ENCODE assay signal across 8 cellular contexts in genomic region chr6:138161434-138162103, GRCh38. TPM values are rescaled to one million over a fixed set of nuclear protein-coding genes. Genes with fewer than 3 reads are reported as not detected.
A peak's percentile ranks its signal among the peaks of the same experiment; 100 is the strongest.
DNase-seq lines count a peak whose midpoint lies in the region; ATAC-seq and TF ChIP-seq lines count a peak whose summit lies in the region.

A gene with protein sequence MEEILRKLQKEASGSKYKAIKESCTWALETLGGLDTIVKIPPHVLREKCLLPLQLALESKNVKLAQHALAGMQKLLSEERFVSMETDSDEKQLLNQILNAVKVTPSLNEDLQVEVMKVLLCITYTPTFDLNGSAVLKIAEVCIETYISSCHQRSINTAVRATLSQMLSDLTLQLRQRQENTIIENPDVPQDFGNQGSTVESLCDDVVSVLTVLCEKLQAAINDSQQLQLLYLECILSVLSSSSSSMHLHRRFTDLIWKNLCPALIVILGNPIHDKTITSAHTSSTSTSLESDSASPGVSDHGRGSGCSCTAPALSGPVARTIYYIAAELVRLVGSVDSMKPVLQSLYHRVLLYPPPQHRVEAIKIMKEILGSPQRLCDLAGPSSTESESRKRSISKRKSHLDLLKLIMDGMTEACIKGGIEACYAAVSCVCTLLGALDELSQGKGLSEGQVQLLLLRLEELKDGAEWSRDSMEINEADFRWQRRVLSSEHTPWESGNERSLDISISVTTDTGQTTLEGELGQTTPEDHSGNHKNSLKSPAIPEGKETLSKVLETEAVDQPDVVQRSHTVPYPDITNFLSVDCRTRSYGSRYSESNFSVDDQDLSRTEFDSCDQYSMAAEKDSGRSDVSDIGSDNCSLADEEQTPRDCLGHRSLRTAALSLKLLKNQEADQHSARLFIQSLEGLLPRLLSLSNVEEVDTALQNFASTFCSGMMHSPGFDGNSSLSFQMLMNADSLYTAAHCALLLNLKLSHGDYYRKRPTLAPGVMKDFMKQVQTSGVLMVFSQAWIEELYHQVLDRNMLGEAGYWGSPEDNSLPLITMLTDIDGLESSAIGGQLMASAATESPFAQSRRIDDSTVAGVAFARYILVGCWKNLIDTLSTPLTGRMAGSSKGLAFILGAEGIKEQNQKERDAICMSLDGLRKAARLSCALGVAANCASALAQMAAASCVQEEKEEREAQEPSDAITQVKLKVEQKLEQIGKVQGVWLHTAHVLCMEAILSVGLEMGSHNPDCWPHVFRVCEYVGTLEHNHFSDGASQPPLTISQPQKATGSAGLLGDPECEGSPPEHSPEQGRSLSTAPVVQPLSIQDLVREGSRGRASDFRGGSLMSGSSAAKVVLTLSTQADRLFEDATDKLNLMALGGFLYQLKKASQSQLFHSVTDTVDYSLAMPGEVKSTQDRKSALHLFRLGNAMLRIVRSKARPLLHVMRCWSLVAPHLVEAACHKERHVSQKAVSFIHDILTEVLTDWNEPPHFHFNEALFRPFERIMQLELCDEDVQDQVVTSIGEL (N-terminal part only) (plus strand): TSS chr6:138161939. CDS start chr6:138162087, 148 bp downstream.

- H3K4me1 ChIP-seq in gastrocnemius medialis, result peaks cover 0 to 4% of the 10 kb centered on the region in 2 donors

- no peak for TF ChIP-seq CTCF in astrocyte of the cerebellum (IDR thresholded peaks at IDR 0.05; ENCODE audit: low read depth, low read length, missing control alignments)
- no peak for TF ChIP-seq CTCF in gastrocnemius medialis (IDR thresholded peaks at IDR 0.05 in 4 of 5, conservative IDR thresholded peaks at IDR 0.05 in 1 of 5)

- H3K27me3 Mint-ChIP-seq in T-helper 17 cell, result peaks cover 53% of the 10 kb centered on the region

- TF ChIP-seq POLR2A in gastrocnemius medialis (IDR thresholded peaks at IDR 0.05), result no peak

- no peak within 1 kb of the TSS for H3K27ac ChIP-seq in gastrocnemius medialis

- no peaks in the 10 kb centered on the region for H3K36me3 ChIP-seq in gastrocnemius medialis

- in situ Hi-C loops in astrocyte of the cerebellum (cut with HindIII; ENCODE audit: low sequenced_read_pairs) (no loop called here), gastrocnemius medialis (cut with MboI; ENCODE audit: low sequenced_read_pairs in 4 of 4) (no loop called here)

- DNase-seq in AG08395 (ENCODE audit: low spot score) (peak; percentile 33), T-helper 17 cell (peak; percentile 26 to 47 (median 29)), astrocyte of the cerebellum (ENCODE audit: low read depth) (no peak), gastrocnemius medialis (no peak)
- DNase-seq in NK-92 treated with Interleukin-12 subunit alpha and Interleukin-12 subunit beta, amount 100 ng/mL, for 24 hours (lab: John Stamatoyannopoulos, UW), result no peak

- peaks cover 17% of the 10 kb centered on the region for H3K4me1 Mint-ChIP-seq in T-helper 17 cell

- H3K9me3 ChIP-seq in T-helper 17 cell (ENCODE audit: control insufficient read depth, low read length, poor library complexity, severe bottlenecking) (no peaks in the 10 kb centered on the region), gastrocnemius medialis (no peaks in the 10 kb centered on the region)

- no peak within 1 kb of the TSS for H3K27ac Mint-ChIP-seq in T-helper 17 cell

- peak within 1 kb of the TSS; percentile 82 for H3K4me3 Mint-ChIP-seq in T-helper 17 cell

- intact Hi-C loops in gastrocnemius medialis (cut with DNase I; ENCODE audit: low total_unique reads), result no loop called here

- peak within 1 kb of the TSS; percentile 69 for H3K4me3 ChIP-seq in astrocyte of the cerebellum (ENCODE audit: low read depth, low read length)
- peak within 1 kb of the TSS; percentile 78 for H3K4me3 ChIP-seq in iPS-11a (ENCODE audit: low read depth, low read length)
- H3K4me3 ChIP-seq in gastrocnemius medialis, result peak within 1 kb of the TSS; percentile 51 to 64 (median 56)

- H3K27me3 ChIP-seq in gastrocnemius medialis, result peaks cover 15 to 44% (median 16%) of the 10 kb centered on the region in 3 donors

- peaks cover 7% of the 10 kb centered on the region for H3K36me3 Mint-ChIP-seq in T-helper 17 cell (ENCODE audit: low read depth)

- ATAC-seq in GM19328 (IDR thresholded peaks at IDR 0.05; ENCODE audit: unreplicated experiment), result peak; percentile 83
- peak; percentile 61 for ATAC-seq in HG03565 (IDR thresholded peaks at IDR 0.05; ENCODE audit: unreplicated experiment)
- peak; percentile 93 for ATAC-seq in T-helper 17 cell
- ATAC-seq in gastrocnemius medialis, result peak; percentile 65

RNA-seq across cellular contexts. Expression of the gene that starts here (rescaled TPM):
- under 1 TPM in 1 of 2 donors, not detected in 1; 0.03 TPM for total RNA-seq in T-helper 17 cell
- total RNA-seq in gastrocnemius medialis, result under 1 TPM; 0.40 to 0.78 (median 0.52) TPM

Comparison
In these comparisons a context has a peak if more than half of its experiments do, and no peak if none do; other contexts are left out.
1. Peak in DNase-seq and ATAC-seq in T-helper 17 cell; RNA of the gene not detected or under 1 TPM.
2. Peak in ATAC-seq and H3K4me3 ChIP-seq in gastrocnemius medialis; RNA of the gene not detected or under 1 TPM.